ENCODE assay signal across 8 cellular contexts in genomic region chr18:44709297-44710117, GRCh38. TPM values are rescaled to one million over a fixed set of nuclear protein-coding genes. Genes with fewer than 3 reads are reported as not detected.
DNase-seq lines count a peak whose midpoint lies in the region; ATAC-seq, FAIRE-seq and TF ChIP-seq lines count a peak whose summit lies in the region.

No MANE protein-coding gene starts in this region.

- H3K4me1 Mint-ChIP-seq in activated T-helper 17 cell treated with anti-CD3 and anti-CD28 coated beads, Interleukin-2, amount 50 U/mL, for 72 hours: peaks cover 9% of the 10 kb centered on the region
- H3K4me1 Mint-ChIP-seq in Calu3 (ENCODE audit: low read depth, unreplicated experiment): no peaks in the 10 kb centered on the region

- H3K27me3 Mint-ChIP-seq in activated T-helper 17 cell treated with anti-CD3 and anti-CD28 coated beads, Interleukin-2, amount 50 U/mL, for 72 hours: peaks cover 17% of the 10 kb centered on the region
- no peaks in the 10 kb centered on the region for H3K27me3 Mint-ChIP-seq in Calu3 (ENCODE audit: unreplicated experiment)

- H3K4me3 ChIP-seq in sigmoid colon: no peak overlapping the region

- TF ChIP-seq EP300 in sigmoid colon (IDR thresholded peaks at IDR 0.05): no peak

- CTCF ChIA-PET in Calu3 (lab: Charles Lee): interaction anchor here (0.7 kb wide), 1 partner anchor 38 kb away, joined by 4 read pairs; no protein-coding TSS in a partner anchor

- TF ChIP-seq POLR2A in sigmoid colon (IDR thresholded peaks at IDR 0.05): no peak

- intact Hi-C loops in sigmoid colon (cut with DNase I): no loop called here
- intact Hi-C loops in Calu3 (cut with micrococcal nuclease; ENCODE audit: unreplicated experiment): no loop called here

- peaks cover 0 to 81% (median 57%) of the 10 kb centered on the region in 4 donors for H3K4me1 ChIP-seq in sigmoid colon

- 53 to 56% methylated on average over 9 of the region's 9 CpGs for WGBS in sigmoid colon, 2 donors

- H3K9me3 ChIP-seq in sigmoid colon: no peaks in the 10 kb centered on the region

- peak overlapping the region; percentile 65 to 88 (median 76) for H3K27ac ChIP-seq in sigmoid colon

- H3K9me3 Mint-ChIP-seq in activated T-helper 17 cell treated with anti-CD3 and anti-CD28 coated beads, Interleukin-2, amount 50 U/mL, for 72 hours: no peaks in the 10 kb centered on the region
- no peaks in the 10 kb centered on the region for H3K9me3 Mint-ChIP-seq in Calu3 (ENCODE audit: low read depth, unreplicated experiment)

- DNase-seq in sigmoid colon: no peak
- DNase-seq in SKM-1 treated with dmso at 0.1 percent for 144 hours (lab: John Stamatoyannopoulos, UW; ENCODE audit: unreplicated experiment): no peak
- DNase-seq in RCC 7860 (ENCODE audit: low spot score): no peak
- DNase-seq in Calu3: no peak
- no peak for DNase-seq in kidney glomerular epithelial cell (lab: John Stamatoyannopoulos, UW)

- no peaks in the 10 kb centered on the region for H3K36me3 Mint-ChIP-seq in activated T-helper 17 cell treated with anti-CD3 and anti-CD28 coated beads, Interleukin-2, amount 50 U/mL, for 72 hours (ENCODE audit: low read depth)
- H3K36me3 Mint-ChIP-seq in Calu3 (ENCODE audit: insufficient read depth, unreplicated experiment): no peaks in the 10 kb centered on the region

- H3K4me3 Mint-ChIP-seq in activated T-helper 17 cell treated with anti-CD3 and anti-CD28 coated beads, Interleukin-2, amount 50 U/mL, for 72 hours: no peak overlapping the region
- H3K4me3 Mint-ChIP-seq in Calu3 (ENCODE audit: low read depth, unreplicated experiment): no peak overlapping the region

- no TSS peak for BruUV-seq in Calu3 (replicated peaks; lab: Mats Ljungman, UMichigan)

- TF ChIP-seq CTCF in sigmoid colon (IDR thresholded peaks at IDR 0.05) (no peak), Calu3 (IDR thresholded peaks at IDR 0.05; ENCODE audit: unreplicated experiment) (no peak)

- H3K27me3 ChIP-seq in sigmoid colon: no peaks in the 10 kb centered on the region

- ATAC-seq in GM19035 (IDR thresholded peaks at IDR 0.05; ENCODE audit: unreplicated experiment) (peak; percentile 90), HG02852 (IDR thresholded peaks at IDR 0.05; ENCODE audit: unreplicated experiment) (peak; percentile 97)
- ATAC-seq in activated T-helper 17 cell treated with anti-CD3 and anti-CD28 coated beads, Interleukin-2, amount 50 U/mL, for 72 hours (replicated peaks): peak; percentile 82

- H3K27ac Mint-ChIP-seq in activated T-helper 17 cell treated with anti-CD3 and anti-CD28 coated beads, Interleukin-2, amount 50 U/mL, for 72 hours: no peak overlapping the region
- no peak overlapping the region for H3K27ac Mint-ChIP-seq in Calu3 (ENCODE audit: unreplicated experiment)

- peaks cover 0 to 6% (median 0%) of the 10 kb centered on the region in 4 donors for H3K36me3 ChIP-seq in sigmoid colon

- no peak for FAIRE-seq in RCC 7860 (lab: Jason Lieb, UNC)

RNA-seq across cellular contexts. Expression of gene SETBP1, which starts 28.8 kb away (rescaled TPM):
- 1 to 10 TPM; 2.2 to 7.6 TPM for total RNA-seq in activated T-helper 17 cell treated with anti-CD3 and anti-CD28 coated beads, Interleukin-2, amount 50 U/mL, for 72 hours
- total RNA-seq in sigmoid colon (100 to 1,000 TPM in 1 of 4 donors, 10 to 100 TPM in 3; 67.9 to 100 (median 70.2) TPM), Calu3 (2022) (5.3 and 6.0 TPM in 2 replicates)
- polyA plus RNA-seq in sigmoid colon: 1 to 10 TPM in 2 of 3 donors, under 1 TPM in 1; 0.69 to 3.7 (median 1.2) TPM
